Comparison of ENCODE assay signal across 15 cellular contexts in the genomic region with DNA sequence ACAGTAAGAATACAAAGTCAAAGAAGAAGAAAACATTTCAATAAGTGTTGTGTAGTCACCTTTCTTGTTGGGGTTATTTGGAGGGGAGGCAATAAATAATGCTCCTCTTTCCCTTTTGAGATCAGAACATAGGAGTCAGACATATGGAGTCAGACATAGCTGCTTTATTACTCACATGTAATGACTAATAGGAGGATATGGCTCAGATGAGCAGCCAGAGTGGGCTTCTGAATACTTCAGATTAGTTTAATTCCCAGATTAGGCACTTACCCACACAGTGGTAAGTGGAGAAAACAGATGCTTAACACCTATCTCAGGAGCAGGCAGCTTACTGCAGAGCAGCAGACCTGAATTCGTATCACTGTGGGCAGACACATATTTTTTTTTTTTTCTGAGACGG. TPM values are rescaled to one million over a fixed set of nuclear protein-coding genes. Genes with fewer than 3 reads are reported as not detected.
DNase-seq lines count a peak whose midpoint lies in the region; TF ChIP-seq lines count a peak whose summit lies in the region.
"Had no signal": no experiment of that assay in that cellular context is flagged by ENCODE, and none has a peak within 500 bp of the region (broad histone marks: within the 10 kb centered on the region; RNA-seq: fewer than 3 reads in every experiment).

No MANE protein-coding gene starts in this region.

- DNase-seq in AG04449 (ENCODE audit: low read depth, low spot score) (peak; percentile 59), HFFc6 (peak; percentile 66), amniotic stem cell (lab: John Stamatoyannopoulos, UW) (peak; percentile 21), hepatic stellate cell (ENCODE audit: low spot score) (peak; percentile 68), T-helper 9 cell (no peak), UCSD-AML1 (lab: John Stamatoyannopoulos, UW; ENCODE audit: unreplicated experiment) (no peak), DMS79 (lab: John Stamatoyannopoulos, UW) (no peak)
- no peak for DNase-seq in activated CD8-positive, alpha-beta memory T cell treated with anti-CD3 and anti-CD28 coated beads, Interleukin-2, amount 50 U/mL, for 48 hours
- DNase-seq: C1 segment of cervical spinal cord, naive B cell, NCI-H1930, sigmoid colon, T1000, upper lobe of right lung had no signal

- CTCF ChIA-PET in AG04449 (lab: Yijun Ruan, JAX) = interaction anchor here (0.8 to 4.5 kb wide), 4 partner anchors 9 to 300 kb away, joined by 3 to 33 read pairs (median 4); no protein-coding TSS in a partner anchor

- peaks cover 28% of the 10 kb centered on the region for H3K4me1 Mint-ChIP-seq in HFFc6 (ENCODE audit: low read depth)
- H3K4me1 Mint-ChIP-seq: naive B cell had no signal

- H3K4me3 Mint-ChIP-seq in HFFc6 = peak overlapping the region; percentile 6
- H3K4me3 Mint-ChIP-seq: naive B cell had no signal

- H3K4me3 ChIP-seq in AG04449 (ENCODE audit: low read depth, low read length) = no peak overlapping the region
- H3K4me3 ChIP-seq: sigmoid colon, upper lobe of right lung had no signal

- POLR2A ChIA-PET in AG04449 (lab: Yijun Ruan, JAX) = no interaction called here

- TF ChIP-seq CTCF in AG04449 (IDR thresholded peaks at IDR 0.05; ENCODE audit: insufficient read depth, low read length, missing control alignments) = no peak
- no peak for TF ChIP-seq CTCF in HFFc6 (IDR thresholded peaks at IDR 0.05)

- H3K36me3 Mint-ChIP-seq in HFFc6 (ENCODE audit: low read depth) = no peaks in the 10 kb centered on the region
- H3K36me3 Mint-ChIP-seq: naive B cell had no signal

- H3K27me3 Mint-ChIP-seq in HFFc6 (ENCODE audit: insufficient read depth) = no peaks in the 10 kb centered on the region

- H3K27ac Mint-ChIP-seq in HFFc6 = peak overlapping the region; percentile 42
- H3K27ac Mint-ChIP-seq: naive B cell had no signal

- H3K9me3 Mint-ChIP-seq in HFFc6 = no peaks in the 10 kb centered on the region
- H3K9me3 Mint-ChIP-seq: naive B cell had no signal

RNA-seq across cellular contexts. Expression of a gene that starts 31.7 kb away (rescaled TPM):
- under 1 TPM in 2 of 6 experiments, not detected in 4; 0.25 to 0.27 TPM for total RNA-seq in HFFc6 (2021; fragmentation: NEBNext Ultra II Directional; extraction: Animal tissue kit (Norgen Biotek cat#: 25700))
- total RNA-seq: HepG2, sigmoid colon, upper lobe of right lung had no signal

RNA-seq across cellular contexts. Expression of a gene that starts 39.8 kb away (rescaled TPM):
- total RNA-seq in HFFc6 (2021; fragmentation: NEBNext Ultra II Directional; extraction: Animal tissue kit (Norgen Biotek cat#: 25700)) = 10 to 100 TPM; 11.3 to 15.6 (median 13.1) TPM

Comparison
In these comparisons a context has a peak if more than half of its experiments do, and no peak if none do; other contexts are left out.
1. DNase-seq: peak in AG04449 (single experiment), HFFc6 (single experiment), amniotic stem cell (single experiment) and hepatic stellate cell (single experiment); none in T-helper 9 cell (single experiment), activated CD8-positive, alpha-beta memory T cell treated with anti-CD3 and anti-CD28 coated beads, Interleukin-2, amount 50 U/mL, for 48 hours (single experiment), UCSD-AML1 (single experiment) and DMS79 (single experiment).